In the genomic region with DNA sequence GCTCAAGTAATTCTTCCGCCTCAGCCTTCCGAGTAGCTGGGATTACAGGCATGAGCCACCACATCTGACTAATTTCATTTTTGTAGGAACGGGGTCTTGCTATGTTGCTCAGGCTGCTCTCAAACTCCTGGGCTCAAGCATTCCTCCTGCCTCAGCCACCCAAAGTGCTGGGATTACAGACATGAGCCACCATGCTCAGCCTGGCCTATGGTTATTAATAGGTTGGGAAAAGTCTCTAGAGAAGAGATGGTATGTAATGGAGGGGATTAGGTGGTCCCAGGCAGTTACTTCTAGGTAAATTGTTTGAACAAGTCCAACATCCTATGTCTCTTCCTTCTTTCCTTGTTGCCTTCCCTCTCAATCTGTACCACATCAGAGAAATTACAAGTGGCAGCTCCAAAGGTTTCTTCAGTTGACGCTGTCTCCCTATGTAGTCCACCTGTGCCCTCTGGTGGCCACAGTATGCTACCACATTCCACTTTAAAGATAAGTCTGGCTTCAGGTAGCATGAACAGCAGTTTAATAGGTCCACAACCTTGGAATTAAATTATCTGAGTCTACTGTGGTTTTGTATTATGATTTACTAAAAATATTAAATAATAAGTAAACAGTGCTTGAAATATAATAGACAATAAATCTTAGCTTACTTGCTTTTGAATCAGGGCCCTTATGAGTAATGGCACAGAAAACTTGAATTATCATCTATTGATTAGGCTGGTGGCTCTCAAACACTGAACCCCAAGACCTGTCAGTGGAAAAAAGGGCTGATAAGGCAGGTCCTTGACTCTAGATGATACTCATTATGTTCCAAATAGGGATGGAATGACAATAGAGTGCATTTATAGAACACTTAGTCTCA, we compare ENCODE assay signal across 8 cellular contexts. TPM values are rescaled to one million over a fixed set of nuclear protein-coding genes. Genes with fewer than 3 reads are reported as not detected.
A peak's percentile ranks its signal among the peaks of the same experiment; 100 is the strongest.
DNase-seq lines count a peak whose midpoint lies in the region; ATAC-seq and TF ChIP-seq lines count a peak whose summit lies in the region.

No MANE protein-coding gene starts in this region.

- H3K27ac ChIP-seq in WERI-Rb-1 (no peak overlapping the region), mammary epithelial cell (ENCODE audit: insufficient read depth, low read depth, low read length) (no peak overlapping the region)

- peak; percentile 40 for DNase-seq in NCI-H2171 treated with DMSO at 0.1 percent for 48 hours (lab: John Stamatoyannopoulos, UW)
- peak; percentile 77 for DNase-seq in WERI-Rb-1
- peak; percentile 57 for DNase-seq in mammary epithelial cell
- peak; percentile 79 for DNase-seq in islet precursor cell
- peak; percentile 70 to 72 for DNase-seq in stimulated activated CD4-positive, alpha-beta T cell treated with anti-CD3 and anti-CD28 coated beads, Interleukin-2, amount 100 ng/mL, for 24 hours

- no peak overlapping the region for H2AFZ ChIP-seq in mammary epithelial cell (ENCODE audit: low read depth, low read length)

- no TSS peak for BruUV-seq in mammary epithelial cell (replicated peaks; lab: Mats Ljungman, UMichigan)

- H3K27me3 ChIP-seq in WERI-Rb-1 (ENCODE audit: insufficient read depth, low read depth, severe bottlenecking) = no peaks in the 10 kb centered on the region
- no peaks in the 10 kb centered on the region for H3K27me3 ChIP-seq in mammary epithelial cell (ENCODE audit: insufficient read depth, low read length)

- CTCF ChIA-PET in mammary epithelial cell (lab: Charles Lee; ENCODE audit: low non-redundant PET) = interaction anchor here (0.5 to 1.1 kb wide), 7 partner anchors 14 to 1582 kb away, joined by 3 to 11 read pairs (median 5); no protein-coding TSS in a partner anchor

- H3K4me3 ChIP-seq in WERI-Rb-1 (ENCODE audit: low read depth, low read length) (no peak overlapping the region), mammary epithelial cell (replicated peaks in 1 of 3; ENCODE audit: insufficient read depth in 1 of 3, low read depth in 2 of 3, low read length in 3 of 3) (no peak overlapping the region)

- WGBS in mammary epithelial cell (ENCODE audit: low coverage, missing lambda C conversion rate) = 63% methylated on average over 4 of the region's 4 CpGs

- no peak overlapping the region for H3K9ac ChIP-seq in mammary epithelial cell (ENCODE audit: insufficient read depth, low read length)

- intact Hi-C loops in mammary epithelial cell (cut with micrococcal nuclease) = loop anchor here (1.0 to 5.0 kb wide), 4 partner anchors 28 to 353 kb away; no protein-coding TSS in a partner anchor

- H3K9me3 ChIP-seq in WERI-Rb-1 (ENCODE audit: severe bottlenecking) (no peaks in the 10 kb centered on the region), mammary epithelial cell (replicated peaks; ENCODE audit: insufficient read depth, low read length) (no peaks in the 10 kb centered on the region)

- in situ Hi-C loops in mammary epithelial cell (cut with MboI; ENCODE audit: low sequenced_read_pairs in 2 of 2) = loop anchor here (10.0 kb wide), 3 partner anchors 156 to 356 kb away; no protein-coding TSS in a partner anchor

- dilution Hi-C loops in mammary epithelial cell (cut with HindIII; ENCODE audit: low sequenced_read_pairs) = no loop called here

- no peak overlapping the region for H3K4me2 ChIP-seq in mammary epithelial cell (ENCODE audit: insufficient read depth, low read depth, low read length)

- H3K79me2 ChIP-seq in mammary epithelial cell (ENCODE audit: insufficient read depth, low read length) = no peaks in the 10 kb centered on the region

- ATAC-seq in HG03025 (IDR thresholded peaks at IDR 0.05; ENCODE audit: low FRiP score, unreplicated experiment) (peak; percentile 75), HG03432 (IDR thresholded peaks at IDR 0.05; ENCODE audit: unreplicated experiment) (no peak)

- H3K36me3 ChIP-seq in WERI-Rb-1 (no peaks in the 10 kb centered on the region), mammary epithelial cell (ENCODE audit: insufficient read depth, low read length) (no peaks in the 10 kb centered on the region)

- H3K4me1 ChIP-seq in mammary epithelial cell (ENCODE audit: insufficient read depth, low read length) = no peaks in the 10 kb centered on the region

- TF ChIP-seq CTCF in GM12874 (IDR thresholded peaks at IDR 0.05; ENCODE audit: insufficient read depth, low read depth, low read length) (peak; percentile 81), WERI-Rb-1 (IDR thresholded peaks at IDR 0.05; ENCODE audit: low read depth, low read length) (peak; percentile 80), mammary epithelial cell (conservative IDR thresholded peaks at IDR 0.05 in 1 of 2, IDR thresholded peaks at IDR 0.05 in 1 of 2; ENCODE audit: extremely low read depth in 1 of 2, insufficient read depth in 1 of 2, low read depth in 1 of 2, low read length in 2 of 2) (peak; percentile 96 to 97)

- no peaks in the 10 kb centered on the region for H4K20me1 ChIP-seq in mammary epithelial cell (ENCODE audit: insufficient read depth, low read length)

RNA-seq across cellular contexts. Expression of a gene that starts 9.7 kb away (rescaled TPM):
- 1 to 10 TPM; 5.8 to 6.0 TPM for total RNA-seq in mammary epithelial cell
- polyA plus RNA-seq in mammary epithelial cell = 4.1 TPM
- 5.5 TPM for polyA minus RNA-seq in mammary epithelial cell

RNA-seq across cellular contexts. Expression of a gene that starts 9.8 kb away (rescaled TPM):
- total RNA-seq in mammary epithelial cell = 10 to 100 TPM; 46.7 to 60.0 TPM
- polyA plus RNA-seq in mammary epithelial cell = 35.5 TPM
- polyA minus RNA-seq in mammary epithelial cell = 88.9 TPM

RNA-seq across cellular contexts. Expression of a gene that starts 30.2 kb away (rescaled TPM):
- 10 to 100 TPM; 18.1 to 63.2 TPM for total RNA-seq in mammary epithelial cell
- 12.8 TPM for polyA plus RNA-seq in mammary epithelial cell
- polyA minus RNA-seq in mammary epithelial cell = 39.1 TPM

RNA-seq across cellular contexts. Expression of a gene that starts 46.2 kb away (rescaled TPM):
- total RNA-seq in mammary epithelial cell = under 1 TPM; 0.07 to 0.17 TPM
- polyA plus RNA-seq in mammary epithelial cell = 0.06 TPM
- not detected for polyA minus RNA-seq in mammary epithelial cell
